1 cellular context compared by ENCODE assay signal in genomic region chr19:3936506-3937442, GRCh38.
TF ChIP-seq lines count a peak whose summit lies in the region.

No MANE protein-coding gene starts in this region.

TF ChIP-seq in SK-N-SH treated with all-trans-retinoic acid at 6 μM for 48 hours, 23 proteins besides CTCF, POLR2A, EP300 and RAD21 (continued from another document):
- TF ChIP-seq PATZ1 (CRISPR knock-in tag; IDR thresholded peaks at IDR 0.05; ENCODE audit: borderline replicate concordance) (no peak), PPARA (CRISPR knock-in tag; IDR thresholded peaks at IDR 0.05; ENCODE audit: borderline replicate concordance) (no peak), OSR1 (CRISPR knock-in tag; IDR thresholded peaks at IDR 0.05) (no peak), CREB5 (CRISPR knock-in tag; IDR thresholded peaks at IDR 0.05; ENCODE audit: low read depth) (no peak), ZC3H10 (CRISPR knock-in tag; IDR thresholded peaks at IDR 0.05) (no peak), ZNF70 (CRISPR knock-in tag; IDR thresholded peaks at IDR 0.05) (no peak), ARNTL (CRISPR knock-in tag; IDR thresholded peaks at IDR 0.05; ENCODE audit: borderline replicate concordance, low read depth) (no peak), GLIS3 (CRISPR knock-in tag; IDR thresholded peaks at IDR 0.05) (no peak)
TF ChIP-seq in SK-N-SH treated with all-trans-retinoic acid at 6 μM for 48 hours: peak in this region for 0.
